ENCODE assay signal across 20 cellular contexts in the genomic region with DNA sequence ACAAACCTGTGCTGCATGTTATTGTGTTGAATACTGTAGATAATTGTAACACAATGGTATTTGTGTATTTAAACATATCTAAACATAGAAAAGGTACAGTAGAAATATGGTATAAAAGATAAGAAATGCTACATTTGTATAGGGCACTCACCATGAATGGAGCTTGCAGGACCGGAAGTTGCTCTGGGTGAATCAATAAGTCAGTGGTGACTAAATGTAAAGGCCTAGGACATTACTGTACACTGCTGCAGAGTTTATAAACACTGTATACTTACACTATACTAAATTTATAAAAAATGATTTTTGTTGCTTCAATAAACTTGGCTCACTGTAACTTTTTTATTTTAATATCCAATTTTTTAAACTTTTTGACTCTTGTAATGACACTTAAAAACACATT. TPM values are rescaled to one million over a fixed set of nuclear protein-coding genes. Genes with fewer than 3 reads are reported as not detected.
DNase-seq lines count a peak whose midpoint lies in the region; ATAC-seq, FAIRE-seq and TF ChIP-seq lines count a peak whose summit lies in the region.
"Had no signal": no experiment of that assay in that cellular context is flagged by ENCODE, and none has a peak within 500 bp of the region (broad histone marks: within the 10 kb centered on the region; RNA-seq: fewer than 3 reads in every experiment).

No MANE protein-coding gene starts in this region.

- H3K9me2 ChIP-seq in GM23248 (ENCODE audit: insufficient read depth) (no peaks in the 10 kb centered on the region), PC-3 (replicated peaks; ENCODE audit: low read length) (no peaks in the 10 kb centered on the region), Karpas-422 (replicated peaks; ENCODE audit: insufficient read depth, low read length) (no peaks in the 10 kb centered on the region)

- in situ Hi-C loops in GM23248 (cut with MboI) = no loop called here

- H3K36me3 ChIP-seq in GM23248 (ENCODE audit: low read depth) (peaks cover 3% of the 10 kb centered on the region; the same call in 1 of the 2 replicates), PC-3 (ENCODE audit: low read depth, low read length) (no peaks in the 10 kb centered on the region), bronchial epithelial cell (ENCODE audit: control insufficient read depth, insufficient read depth, low read length) (no peaks in the 10 kb centered on the region), pancreas (no peaks in the 10 kb centered on the region), Karpas-422 (ENCODE audit: insufficient read depth, low read length) (no peaks in the 10 kb centered on the region)
- H3K36me3 ChIP-seq: BLaER1 treated with 17β-estradiol and CSF1 and Interleukin-3, amounts not matched to agents 10 nM and 100 nM; HAP-1 had no signal

- POLR2A ChIA-PET in PC-3 (lab: Charles Lee; ENCODE audit: unreplicated experiment) = no interaction called here
- POLR2A ChIA-PET in GM10248 (lab: Yijun Ruan, JAX) = no interaction called here

- peaks cover 56% of the 10 kb centered on the region for H3K4me1 ChIP-seq in GM23248 (ENCODE audit: insufficient read depth)
- no peaks in the 10 kb centered on the region for H3K4me1 ChIP-seq in PC-3 (ENCODE audit: insufficient read depth, low read length)
- H3K4me1 ChIP-seq in pancreas = peaks cover 0 to 3% (median 0%) of the 10 kb centered on the region in 3 donors
- H3K4me1 ChIP-seq in Karpas-422 (ENCODE audit: low read length) = no peaks in the 10 kb centered on the region
- H3K4me1 ChIP-seq: BLaER1 treated with 17β-estradiol and CSF1 and Interleukin-3, amounts not matched to agents 10 nM and 100 nM had no signal

- DNase-seq in GM23248 (peak; percentile 61), PC-3 (peak; percentile 42), bronchial epithelial cell (ENCODE audit: low read depth) (peak; percentile 69), iris pigment epithelial cell (ENCODE audit: low read depth) (peak; percentile 39), pancreas (no peak), GM10248 (ENCODE audit: extremely low spot score) (no peak), Karpas-422 (no peak)
- DNase-seq: CD8-positive, alpha-beta T cell; NCI-H1048; NCI-H1436; NCI-H2029; NCI-H345; NCI-H524 treated with DMSO at 0.1 percent for 48 hours; PC-9 had no signal

- FAIRE-seq in bronchial epithelial cell (lab: Jason Lieb, UNC) (no peak), pancreas (lab: Jason Lieb, UNC) (no peak)
- FAIRE-seq: HepG2 had no signal

- WGBS in GM23248 (ENCODE audit: low coverage in 1 of 2, low lambda C conversion rate in 2 of 2, missing lambda C conversion rate in 2 of 2), 2 experiments = 23 to 29% methylated on average over 1 of the region's 1 CpG
- WGBS in pancreas, 2 donors = 88 to 96% methylated on average over 1 of the region's 1 CpG

- TF ChIP-seq CTCF in PC-3 (conservative IDR thresholded peaks at IDR 0.05; ENCODE audit: low read depth, low read length) = no peak
- TF ChIP-seq CTCF in bronchial epithelial cell (IDR thresholded peaks at IDR 0.05; ENCODE audit: insufficient read depth, low read length, severe bottlenecking) = no peak
- no peak for TF ChIP-seq CTCF in pancreas (IDR thresholded peaks at IDR 0.05)
- TF ChIP-seq CTCF in GM10248 (IDR thresholded peaks at IDR 0.05; ENCODE audit: control extremely low read depth, extremely low read depth, low read depth, missing control alignments) = no peak

- H3K27me3 ChIP-seq in GM23248 (replicated peaks; ENCODE audit: insufficient read depth) = no peaks in the 10 kb centered on the region
- no peaks in the 10 kb centered on the region for H3K27me3 ChIP-seq in PC-3 (ENCODE audit: low read length)
- no peaks in the 10 kb centered on the region for H3K27me3 ChIP-seq in bronchial epithelial cell (ENCODE audit: control insufficient read depth, insufficient read depth, low read length)
- H3K27me3 ChIP-seq in pancreas = peaks cover 0 to 3% (median 0%) of the 10 kb centered on the region in 4 donors
- H3K27me3 ChIP-seq in Karpas-422 (ENCODE audit: low read length) = no peaks in the 10 kb centered on the region
- H3K27me3 ChIP-seq: BLaER1 treated with 17β-estradiol and CSF1 and Interleukin-3, amounts not matched to agents 10 nM and 100 nM; SJSA1 had no signal

- H3K9me3 ChIP-seq in GM23248 (ENCODE audit: low read depth) = no peaks in the 10 kb centered on the region
- H3K9me3 ChIP-seq in PC-3 (ENCODE audit: low read length) = no peaks in the 10 kb centered on the region
- no peaks in the 10 kb centered on the region for H3K9me3 ChIP-seq in pancreas
- H3K9me3 ChIP-seq in Karpas-422 (ENCODE audit: low read length) = no peaks in the 10 kb centered on the region
- H3K9me3 ChIP-seq: BLaER1 treated with 17β-estradiol and CSF1 and Interleukin-3, amounts not matched to agents 10 nM and 100 nM; HAP-1; SJSA1 had no signal

- H3F3A ChIP-seq in GM23248 (ENCODE audit: insufficient read depth) (peaks cover 46% of the 10 kb centered on the region; the same call in 1 of the 2 replicates), PC-3 (ENCODE audit: low read length, unreplicated experiment) (no peaks in the 10 kb centered on the region)

- H3K79me2 ChIP-seq in GM23248 (ENCODE audit: insufficient read depth) (peaks cover 100% of the 10 kb centered on the region), PC-3 (ENCODE audit: low read length) (peaks cover 72% of the 10 kb centered on the region), Karpas-422 (ENCODE audit: low read length) (peaks cover 13% of the 10 kb centered on the region)

- H3K27ac ChIP-seq in GM23248 = no peak overlapping the region
- no peak overlapping the region for H3K27ac ChIP-seq in PC-3 (ENCODE audit: low read length)
- no peak overlapping the region for H3K27ac ChIP-seq in pancreas
- H3K27ac ChIP-seq in Karpas-422 (ENCODE audit: low read length) = no peak overlapping the region
- H3K27ac ChIP-seq: BLaER1 treated with 17β-estradiol and CSF1 and Interleukin-3, amounts not matched to agents 10 nM and 100 nM; KMS-11; PC-9; SJSA1 had no signal

- H3K4me2 ChIP-seq in GM23248 (ENCODE audit: unreplicated experiment) = peak overlapping the region; percentile 13
- no peak overlapping the region for H3K4me2 ChIP-seq in PC-3 (ENCODE audit: low read length)
- H3K4me2 ChIP-seq in Karpas-422 (ENCODE audit: low read depth, low read length, poor library complexity, severe bottlenecking) = no peak overlapping the region
- H3K4me2 ChIP-seq: BLaER1 treated with 17β-estradiol and CSF1 and Interleukin-3, amounts not matched to agents 10 nM and 100 nM; KMS-11; PC-9 had no signal

- CTCF ChIA-PET in PC-3 (lab: Charles Lee) (no interaction called here), GM10248 (lab: Yijun Ruan, JAX) (interaction anchor here (1.3 to 1.9 kb wide), 2 partner anchors 18 to 20 kb away, joined by 3 to 4 read pairs; no protein-coding TSS in a partner anchor)

- intact Hi-C loops in PC-3 (cut with micrococcal nuclease) = no loop called here
- intact Hi-C loops in pancreas (cut with DNase I) = no loop called here

- no peak overlapping the region for H3K4me3 ChIP-seq in GM23248
- no peak overlapping the region for H3K4me3 ChIP-seq in PC-3 (ENCODE audit: low read length)
- H3K4me3 ChIP-seq in bronchial epithelial cell (ENCODE audit: low read depth, low read length) = no peak overlapping the region
- no peak overlapping the region for H3K4me3 ChIP-seq in pancreas
- no peak overlapping the region for H3K4me3 ChIP-seq in Karpas-422 (ENCODE audit: low read length)
- H3K4me3 ChIP-seq: BLaER1 treated with 17β-estradiol and CSF1 and Interleukin-3, amounts not matched to agents 10 nM and 100 nM; HAP-1; PC-9; SJSA1 had no signal

- ATAC-seq in PC-3 = peak; percentile 87
- ATAC-seq in pancreas = no peak
- no peak for ATAC-seq in HG02759 (IDR thresholded peaks at IDR 0.05; ENCODE audit: unreplicated experiment)
- ATAC-seq: CD8-positive, alpha-beta T cell; HepG2 had no signal

- H2AFZ ChIP-seq in GM23248 (no peak overlapping the region), PC-3 (ENCODE audit: low read length) (no peak overlapping the region), Karpas-422 (ENCODE audit: low read length) (no peak overlapping the region)
- H2AFZ ChIP-seq: PC-9 had no signal

- peaks cover 29% of the 10 kb centered on the region for H4K20me1 ChIP-seq in GM23248 (ENCODE audit: insufficient read depth)
- no peaks in the 10 kb centered on the region for H4K20me1 ChIP-seq in PC-3 (ENCODE audit: low read length)
- H4K20me1 ChIP-seq in Karpas-422 (ENCODE audit: insufficient read depth, low read depth, low read length) = no peaks in the 10 kb centered on the region
- H4K20me1 ChIP-seq: BLaER1 treated with 17β-estradiol and CSF1 and Interleukin-3, amounts not matched to agents 10 nM and 100 nM had no signal

- no TSS peak for BruUV-seq in PC-3 (replicated peaks; lab: Mats Ljungman, UMichigan)

- no peak overlapping the region for H3K9ac ChIP-seq in GM23248
- no peak overlapping the region for H3K9ac ChIP-seq in PC-3 (ENCODE audit: low read length)
- no peak overlapping the region for H3K9ac ChIP-seq in Karpas-422 (ENCODE audit: low read length)
- H3K9ac ChIP-seq: BLaER1 treated with 17β-estradiol and CSF1 and Interleukin-3, amounts not matched to agents 10 nM and 100 nM; KMS-11 had no signal

RNA-seq across cellular contexts. Expression of gene LMO7, which starts 34.4 kb away (rescaled TPM):
- 269 and 318 TPM in 2 replicates for total RNA-seq in GM23248 (2014; rRNA removed; shearing (Covaris generic))
- 276 and 288 TPM in 2 replicates for polyA plus RNA-seq in GM23248 (2016; fragmentation: Nextera tagmentation; extraction: Ambion mirVana)
- total RNA-seq in PC-3 (2014; rRNA removed) = 83.6 and 107 TPM in 2 replicates
- 150 and 319 TPM in 2 replicates for total RNA-seq in bronchial epithelial cell
- 10 to 100 TPM; 14.7 to 47.8 (median 29.1) TPM for total RNA-seq in pancreas
- 10 to 100 TPM; 20.7 to 50.4 TPM for polyA plus RNA-seq in pancreas
- total RNA-seq in Karpas-422 (2014; rRNA removed; shearing (Covaris generic); ENCODE audit: low replicate concordance) = 31.9 and 40.0 TPM in 2 replicates

Comparison
In these comparisons a context has a peak if more than half of its experiments do, and no peak if none do; other contexts are left out.
1. DNase-seq: peak in GM23248 (single experiment), PC-3 (single experiment), bronchial epithelial cell (single experiment) and iris pigment epithelial cell (single experiment); none in pancreas (0 of 6), GM10248 (single experiment) and Karpas-422 (single experiment).